In the genomic region with DNA sequence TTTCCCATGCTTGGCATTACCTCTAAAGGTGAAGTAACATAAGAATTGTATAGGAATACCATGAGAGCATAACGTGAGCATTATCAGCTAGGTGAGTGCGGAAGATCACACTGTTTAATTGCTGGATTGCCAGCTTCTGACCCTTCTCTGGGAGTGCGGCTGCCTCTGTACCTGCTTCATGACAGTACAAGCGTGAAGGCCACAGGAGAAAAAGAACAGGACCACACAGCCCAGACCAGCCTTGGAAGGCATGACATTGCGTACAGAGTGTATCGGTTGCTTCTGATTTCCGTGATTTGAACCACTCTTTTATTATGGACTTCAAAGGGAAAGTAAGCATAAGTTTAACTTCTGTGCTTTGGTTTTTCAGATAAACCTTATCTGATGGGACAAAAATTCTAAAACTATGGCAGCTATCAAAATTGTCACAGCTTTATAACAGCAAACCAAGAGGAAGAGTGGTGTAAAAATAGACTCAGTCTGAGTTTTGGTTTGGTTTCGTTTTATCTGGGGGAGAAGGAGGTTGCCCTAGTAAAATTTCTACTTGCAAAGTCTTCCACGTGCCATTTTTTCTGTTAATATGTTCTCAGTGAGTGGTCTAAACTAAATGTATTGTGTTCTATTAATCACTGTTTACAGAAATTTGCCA, we compare ENCODE assay signal across 10 cellular contexts.
A peak's percentile ranks its signal among the peaks of the same experiment; 100 is the strongest.
DNase-seq lines count a peak whose midpoint lies in the region; ATAC-seq and TF ChIP-seq lines count a peak whose summit lies in the region.
"Had no signal": no experiment of that assay in that cellular context is flagged by ENCODE, and none has a peak within 500 bp of the region (broad histone marks: within the 10 kb centered on the region; RNA-seq: fewer than 3 reads in every experiment).

No MANE protein-coding gene starts in this region.

- no peaks in the 10 kb centered on the region for H3K27me3 ChIP-seq in Loucy (ENCODE audit: insufficient read depth, low read length, poor library complexity, severe bottlenecking)

- peaks cover 35% of the 10 kb centered on the region for H3K4me1 Mint-ChIP-seq in stimulated activated naive CD8-positive, alpha-beta T cell treated with anti-CD3 and anti-CD28 coated beads, Interleukin-15, Interleukin-2, amounts not matched to agents 100 ng/mL and 50 ng/mL, for 24 hours (ENCODE audit: low read depth)

- no peaks in the 10 kb centered on the region for H3K9me3 Mint-ChIP-seq in stimulated activated naive CD8-positive, alpha-beta T cell treated with anti-CD3 and anti-CD28 coated beads, Interleukin-15, Interleukin-2, amounts not matched to agents 100 ng/mL and 50 ng/mL, for 24 hours
- H3K9me3 Mint-ChIP-seq: endodermal cell had no signal

- H3K4me3 Mint-ChIP-seq in stimulated activated naive CD8-positive, alpha-beta T cell treated with anti-CD3 and anti-CD28 coated beads, Interleukin-15, Interleukin-2, amounts not matched to agents 100 ng/mL and 50 ng/mL, for 24 hours, result peak overlapping the region; percentile 65
- H3K4me3 Mint-ChIP-seq: endodermal cell had no signal

- H3K4me2 ChIP-seq in Loucy (ENCODE audit: low read depth, low read length, poor library complexity, severe bottlenecking), result peak overlapping the region; percentile 57

- no peak overlapping the region for H2AFZ ChIP-seq in Loucy (ENCODE audit: low read length)

- peak overlapping the region; percentile 43 for H3K27ac Mint-ChIP-seq in stimulated activated naive CD8-positive, alpha-beta T cell treated with anti-CD3 and anti-CD28 coated beads, Interleukin-15, Interleukin-2, amounts not matched to agents 100 ng/mL and 50 ng/mL, for 24 hours
- H3K27ac Mint-ChIP-seq: endodermal cell had no signal

- no peaks in the 10 kb centered on the region for H3K9me2 ChIP-seq in Loucy (replicated peaks; ENCODE audit: low read depth, low read length)

- H3K79me2 ChIP-seq in Loucy (ENCODE audit: insufficient read depth, low read length), result peaks cover 53% of the 10 kb centered on the region

- peaks cover 23% of the 10 kb centered on the region for H3K36me3 Mint-ChIP-seq in stimulated activated naive CD8-positive, alpha-beta T cell treated with anti-CD3 and anti-CD28 coated beads, Interleukin-15, Interleukin-2, amounts not matched to agents 100 ng/mL and 50 ng/mL, for 24 hours (ENCODE audit: low read depth)

- H3K9me3 ChIP-seq in Loucy (ENCODE audit: insufficient read depth, low read depth, low read length), result no peaks in the 10 kb centered on the region

- peaks cover 4% of the 10 kb centered on the region for H4K20me1 ChIP-seq in Loucy (ENCODE audit: insufficient read depth, low read length, poor library complexity, severe bottlenecking)

- TF ChIP-seq CTCF in Loucy (conservative IDR thresholded peaks at IDR 0.05; ENCODE audit: low read length), result no peak

- peak overlapping the region; percentile 51 for H3K4me3 ChIP-seq in Loucy (ENCODE audit: low read length, poor library complexity, severe bottlenecking)

- H3F3A ChIP-seq in Loucy (ENCODE audit: low read depth), result 0 out of 2 replicates have a peak, but pooled peaks cover 4% of the 10 kb centered on the region

- no peaks in the 10 kb centered on the region for H3K27me3 Mint-ChIP-seq in stimulated activated naive CD8-positive, alpha-beta T cell treated with anti-CD3 and anti-CD28 coated beads, Interleukin-15, Interleukin-2, amounts not matched to agents 100 ng/mL and 50 ng/mL, for 24 hours

- H3K9ac ChIP-seq in Loucy (ENCODE audit: low read depth, low read length, poor library complexity, severe bottlenecking), result peak overlapping the region; percentile 55

- peaks cover 40% of the 10 kb centered on the region for H3K4me1 ChIP-seq in Loucy (ENCODE audit: insufficient read depth, low read length, poor library complexity, severe bottlenecking)

- H3K36me3 ChIP-seq in Loucy (ENCODE audit: insufficient read depth, low read length), result peaks cover 11% of the 10 kb centered on the region; the same call in 1 of the 2 replicates

- intact Hi-C loops in left cardiac atrium (cut with DNase I), result no loop called here

- no peak for DNase-seq in stimulated activated naive CD8-positive, alpha-beta T cell treated with anti-CD3 and anti-CD28 coated beads, Interleukin-15, Interleukin-2, amounts not matched to agents 100 U/mL and 50 U/mL, for 24 hours
- DNase-seq in left cardiac atrium (no peak), NAMALWA (ENCODE audit: low spot score) (no peak), NCI-H1436 treated with DMSO at 0.1 percent for 48 hours (lab: John Stamatoyannopoulos, UW) (no peak), NCI-H748 treated with DMSO at 0.1 percent for 48 hours (lab: John Stamatoyannopoulos, UW) (no peak)
- DNase-seq in stimulated activated CD4-positive, alpha-beta T cell treated with anti-CD3 and anti-CD28 coated beads, Interleukin-2, amount 100 ng/mL, for 48 hours, result no peak
- DNase-seq: endodermal cell; stimulated activated CD4-positive, alpha-beta T cell treated with anti-CD3 and anti-CD28 coated beads, Interleukin-4, amount 100 ng/mL, for 1 hour had no signal

- no peak for ATAC-seq in stimulated activated naive CD8-positive, alpha-beta T cell treated with anti-CD3 and anti-CD28 coated beads, Interleukin-15, Interleukin-2, amounts not matched to agents 100 U/mL and 50 U/mL, for 24 hours
- ATAC-seq in left cardiac atrium, result peak; percentile 16 to 40
